Comparison of ENCODE assay signal across 8 cellular contexts in genomic region chr7:74394601-74395000, GRCh38. TPM values are rescaled to one million over a fixed set of nuclear protein-coding genes. Genes with fewer than 3 reads are reported as not detected.
DNase-seq lines count a peak whose midpoint lies in the region; ATAC-seq, FAIRE-seq and TF ChIP-seq lines count a peak whose summit lies in the region.
"Not testable (repeated sequence)": the region's sequence is repeated elsewhere in the genome, so short reads cannot be mapped to it uniquely, and the experiment has no call there.

No MANE protein-coding gene starts in this region.

- peaks cover 4 to 15% of the 10 kb centered on the region in 2 experiments for H3K79me1 ChIP-seq in IMR-90 (ENCODE audit: low read depth in 1 of 2, low read length in 2 of 2)

- not testable (repeated sequence) for H3K14ac ChIP-seq in IMR-90 (replicated peaks; ENCODE audit: low read depth, low read length)

- not testable (repeated sequence) for H2AFZ ChIP-seq in IMR-90 (replicated peaks; ENCODE audit: low read length, poor library complexity)

- H3K4me1 ChIP-seq in DOHH2 (ENCODE audit: control insufficient read depth, low read length); IMR-90 (ENCODE audit: control insufficient read depth, insufficient read depth, low read length); kidney (ENCODE audit: control insufficient read depth in 1 of 2, insufficient read depth in 1 of 2, low read depth in 1 of 2, low read length in 2 of 2); aorta (ENCODE audit: control insufficient read depth in 1 of 2, insufficient read depth in 2 of 2, low read length in 2 of 2): not testable (repeated sequence)

- peak; percentile 21; the same call in 1 of the 2 replicates for TF ChIP-seq RAD21 in IMR-90 (IDR thresholded peaks at IDR 0.05; ENCODE audit: low read length)

- H3F3A ChIP-seq in DOHH2 (ENCODE audit: control insufficient read depth, insufficient read depth) = not testable (repeated sequence)

- not testable (repeated sequence) for H3K56ac ChIP-seq in IMR-90 (ENCODE audit: extremely low read depth, insufficient read depth, low read length)

- H4K8ac ChIP-seq in IMR-90 (ENCODE audit: low read depth in 2 of 2, low read length in 2 of 2) = not testable (repeated sequence)

- H3K79me2 ChIP-seq in DOHH2 (ENCODE audit: control insufficient read depth, low read length) = not testable (repeated sequence)

- H3K4ac ChIP-seq in IMR-90 (ENCODE audit: low read depth, low read length) = not testable (repeated sequence)

- CTCF ChIA-PET in IMR-90 (lab: Yijun Ruan, JAX) = interaction anchor here (0.7 to 2.9 kb wide), 2 partner anchors 110 to 188 kb away, joined by 6 to 13 read pairs; no protein-coding TSS in a partner anchor

- H3K9me2 ChIP-seq in DOHH2 (replicated peaks; ENCODE audit: control insufficient read depth, low read length) = not testable (repeated sequence)

- H3K9me3 ChIP-seq in DOHH2 (ENCODE audit: control insufficient read depth, insufficient read depth, low read length); IMR-90 (ENCODE audit: control insufficient read depth, insufficient read depth, low read length); kidney (ENCODE audit: control insufficient read depth in 1 of 2, low read length in 2 of 2); aorta (ENCODE audit: control insufficient read depth, low read length): not testable (repeated sequence)

- H3K27me3 ChIP-seq in DOHH2 (ENCODE audit: control insufficient read depth, low read length); IMR-90 (ENCODE audit: control insufficient read depth, insufficient read depth, low read length); aorta (ENCODE audit: control insufficient read depth in 1 of 2, insufficient read depth in 2 of 2, low read length in 1 of 2): not testable (repeated sequence)

- H2BK15ac ChIP-seq in IMR-90 (ENCODE audit: low read depth, low read length) = not testable (repeated sequence)

- WGBS in IMR-90 (ENCODE audit: extremely low coverage in 2 of 2, insufficient read length in 1 of 2), 2 experiments = 94% methylated on average over 2 of the region's 3 CpGs; no CpG with 5 or more reads in 1 of the 2 experiments
- 31 to 32% methylated on average over 3 of the region's 3 CpGs for WGBS in aorta, 2 donors

- peak; percentile 41 for TF ChIP-seq CTCF in DOHH2 (IDR thresholded peaks at IDR 0.05; ENCODE audit: low read depth, low read length, poor library complexity, severe bottlenecking)
- TF ChIP-seq CTCF in IMR-90 (conservative IDR thresholded peaks at IDR 0.05; ENCODE audit: low read depth, low read length) = peak; percentile 45
- TF ChIP-seq CTCF in astrocyte of the spinal cord (IDR thresholded peaks at IDR 0.05; ENCODE audit: low read depth, low read length) = peak; percentile 44
- peak; percentile 23 for TF ChIP-seq CTCF in kidney (IDR thresholded peaks at IDR 0.05; ENCODE audit: borderline replicate concordance, extremely low read depth, insufficient read depth)
- TF ChIP-seq CTCF in omental fat pad (IDR thresholded peaks at IDR 0.05) = not testable (repeated sequence)

- H2AK9ac ChIP-seq in IMR-90 (replicated peaks; ENCODE audit: low read depth, low read length, poor library complexity) = not testable (repeated sequence)

- dilution Hi-C loops in IMR-90 (cut with HindIII; ENCODE audit: low sequenced_read_pairs, unreplicated experiment) = not testable (repeated sequence)

- not testable (repeated sequence) for H4K91ac ChIP-seq in IMR-90 (ENCODE audit: insufficient read depth, low read depth, low read length)

- not testable (repeated sequence) for H3K27ac ChIP-seq in DOHH2 (ENCODE audit: low read depth, low read length); kidney (ENCODE audit: low read depth in 2 of 2, low read length in 2 of 2); aorta (ENCODE audit: low read depth in 1 of 2, low read length in 2 of 2)
- H3K27ac ChIP-seq in IMR-90 (ENCODE audit: insufficient read depth, low read length) = peak overlapping the region; percentile 33; the same call in 1 of the 2 replicates

- H3K36me3 ChIP-seq in DOHH2 (ENCODE audit: control insufficient read depth, low read length); kidney (ENCODE audit: control insufficient read depth in 1 of 2, insufficient read depth in 2 of 2, low read length in 2 of 2); aorta (ENCODE audit: control insufficient read depth in 1 of 2, insufficient read depth in 2 of 2, low read length in 1 of 2): not testable (repeated sequence)
- peaks cover 46% of the 10 kb centered on the region for H3K36me3 ChIP-seq in IMR-90 (ENCODE audit: control insufficient read depth, insufficient read depth, low read length)

- intact Hi-C loops in IMR-90 (cut with micrococcal nuclease); kidney (cut with DNase I); aorta (cut with DNase I): not testable (repeated sequence)

- TF ChIP-seq POLR2A in IMR-90 (IDR thresholded peaks at IDR 0.05; ENCODE audit: low read depth, low read length) = not testable (repeated sequence)

- ATAC-seq in IMR-90 (ENCODE audit: low read depth) (peak; percentile 70), omental fat pad (ENCODE audit: low FRiP score) (peak; percentile 60), aorta (ENCODE audit: low FRiP score) (peak; percentile 53)

- in situ Hi-C loops in IMR-90 (cut with MboI; ENCODE audit: low sequenced_read_pairs) = loop anchor here (10.0 kb wide), 1 partner anchor 530 kb away; the partner anchor contains the start of gene TMEM270
- in situ Hi-C loops in astrocyte of the spinal cord (cut with HindIII; ENCODE audit: low sequenced_read_pairs) = not testable (repeated sequence)

- not testable (repeated sequence) for H3K9ac ChIP-seq in IMR-90 (ENCODE audit: low read depth, low read length); kidney (ENCODE audit: low read length in 2 of 2)

- H4K5ac ChIP-seq in IMR-90 (ENCODE audit: low read depth, low read length) = not testable (repeated sequence)

- H3K18ac ChIP-seq in IMR-90 (ENCODE audit: low read depth, low read length) = not testable (repeated sequence)

- POLR2A ChIA-PET in IMR-90 (lab: Charles Lee; ENCODE audit: unreplicated experiment) = not testable (repeated sequence)

- H2BK120ac ChIP-seq in IMR-90 (ENCODE audit: low read depth, low read length) = not testable (repeated sequence)

- H2BK5ac ChIP-seq in IMR-90 (ENCODE audit: low read depth, low read length, poor library complexity, severe bottlenecking) = not testable (repeated sequence)

- not testable (repeated sequence) for H3K9me1 ChIP-seq in IMR-90 (ENCODE audit: insufficient read depth, low read length)

- H3K23ac ChIP-seq in IMR-90 (ENCODE audit: low read depth, low read length) = not testable (repeated sequence)

- H3K4me3 ChIP-seq in DOHH2 (ENCODE audit: low read length); IMR-90 (ENCODE audit: insufficient read depth, low read depth, low read length); astrocyte of the spinal cord (ENCODE audit: low read depth, low read length); kidney (ENCODE audit: low read length in 2 of 2); aorta (ENCODE audit: low read length in 2 of 2): not testable (repeated sequence)

- H3K4me2 ChIP-seq in DOHH2 (ENCODE audit: low read length); IMR-90 (ENCODE audit: low read depth, low read length): not testable (repeated sequence)

- not testable (repeated sequence) for FAIRE-seq in kidney (lab: Jason Lieb, UNC)

- H4K20me1 ChIP-seq in DOHH2 (ENCODE audit: control insufficient read depth, insufficient read depth, low read depth, low read length); IMR-90 (ENCODE audit: insufficient read depth, low read length): not testable (repeated sequence)

- not testable (repeated sequence) for H2BK20ac ChIP-seq in IMR-90 (ENCODE audit: low read depth, low read length)

- BruUV-seq in IMR-90 (replicated peaks; lab: Mats Ljungman, UMichigan) = not testable (repeated sequence)

- DNase-seq in IMR-90 = peak; percentile 39
- peak; percentile 25 for DNase-seq in RKO (ENCODE audit: low spot score)
- peak; percentile 14 for DNase-seq in astrocyte of the spinal cord (ENCODE audit: low read depth, low spot score)
- DNase-seq in fibroblast of gingiva (ENCODE audit: low read depth) = peak; percentile 18
- DNase-seq in kidney = peak; percentile 42
- DNase-seq in omental fat pad (ENCODE audit: low spot score) = not testable (repeated sequence)
- peak in 1 of 2 donors; percentile 59 for DNase-seq in aorta

- H2AK5ac ChIP-seq in IMR-90 (ENCODE audit: low read depth, low read length) = not testable (repeated sequence)

TF ChIP-seq in IMR-90, 13 proteins besides CTCF, POLR2A, EP300 and RAD21:
- peak; percentile 56 for TF ChIP-seq CEBPB (IDR thresholded peaks at IDR 0.05; ENCODE audit: low read depth, low read length)
- peak; percentile 26; the same call in 1 of the 2 replicates for TF ChIP-seq SMC3 (IDR thresholded peaks at IDR 0.05; ENCODE audit: low read depth, low read length)

RNA-seq across cellular contexts. Expression of gene GTF2IRD1, which starts 59.1 kb away (rescaled TPM):
- total RNA-seq in IMR-90 (2012; rRNA removed) (4.1 and 5.0 TPM in 2 replicates), kidney (35.8 TPM), omental fat pad (10 to 100 TPM in 2 of 4 donors, 1 to 10 TPM in 2; 3.9 to 18.1 (median 11.0) TPM), aorta (10 to 100 TPM; 10.3 to 11.5 TPM)
- polyA plus RNA-seq in IMR-90 (2012; rRNA removed) (21.9 and 22.6 TPM in 2 replicates), kidney (ENCODE audit: insufficient read depth, low read depth, low replicate concordance) (28.2 TPM), aorta (1 to 10 TPM; 4.3 to 4.8 TPM)
- polyA plus RNA-seq in IMR-90 (2012; cell fraction: cytosol; rRNA removed) = 19.6 and 26.0 TPM in 2 replicates
- 27.5 and 33.3 TPM in 2 replicates for polyA plus RNA-seq in IMR-90 (2012; cell fraction: nucleus; rRNA removed; ENCODE audit: low replicate concordance)
